ENCODE assay signal across 16 cellular contexts in the genomic region with DNA sequence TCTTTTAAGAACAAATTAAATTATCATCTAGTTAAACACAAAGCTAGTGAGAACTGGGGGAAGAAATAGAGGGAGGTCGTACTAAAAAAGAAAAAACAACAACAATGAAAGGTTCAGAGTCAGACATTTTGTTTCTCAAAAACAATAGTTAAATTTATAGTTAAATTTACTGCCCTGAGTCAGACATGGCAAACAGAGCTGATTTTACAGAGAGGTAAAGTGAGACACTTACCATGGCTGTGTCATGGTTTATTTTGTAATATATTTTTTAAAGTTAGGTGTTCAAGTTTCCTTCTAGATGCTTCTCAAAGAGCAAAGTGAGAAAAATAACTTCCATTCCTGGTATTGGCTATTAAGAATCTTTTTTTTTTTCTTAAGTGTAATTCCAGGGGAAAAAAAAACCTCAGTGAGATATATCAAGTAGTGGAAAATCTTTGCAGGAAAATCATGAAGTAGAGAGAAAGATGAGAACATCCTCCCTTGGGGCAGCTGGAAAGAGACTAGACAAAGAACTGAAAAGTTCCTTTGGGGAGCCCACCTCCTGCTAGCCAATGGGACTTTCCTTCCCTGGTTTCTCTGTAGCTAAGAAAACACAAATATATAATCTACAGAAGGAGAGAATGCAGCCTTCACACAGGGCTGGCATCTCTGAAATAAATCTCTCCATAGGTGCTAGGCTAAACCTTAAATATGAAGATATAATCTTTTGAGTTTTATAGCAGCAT. TPM values are rescaled to one million over a fixed set of nuclear protein-coding genes. Genes with fewer than 3 reads are reported as not detected.
DNase-seq lines count a peak whose midpoint lies in the region; TF ChIP-seq lines count a peak whose summit lies in the region.
"Had no signal": no experiment of that assay in that cellular context is flagged by ENCODE, and none has a peak within 500 bp of the region (broad histone marks: within the 10 kb centered on the region; RNA-seq: fewer than 3 reads in every experiment).

No MANE protein-coding gene starts in this region.

- POLR2A ChIA-PET in A673 (lab: Charles Lee; ENCODE audit: low non-redundant PET), result no interaction called here

- 52% methylated on average over 1 of the region's 1 CpG for WGBS in esophagus muscularis mucosa

- no peaks in the 10 kb centered on the region for H3K36me3 ChIP-seq in A673 (ENCODE audit: insufficient read depth, low read length, poor library complexity, severe bottlenecking)
- H3K36me3 ChIP-seq in KMS-11 (ENCODE audit: insufficient read depth), result no peaks in the 10 kb centered on the region
- no peaks in the 10 kb centered on the region for H3K36me3 ChIP-seq in esophagus muscularis mucosa
- no peaks in the 10 kb centered on the region for H3K36me3 ChIP-seq in neural progenitor cell
- H3K36me3 ChIP-seq: ovary had no signal

- H3K4me2 ChIP-seq in KMS-11 (peak overlapping the region; percentile 43), neural progenitor cell (peak overlapping the region; percentile 68)

- H4K20me1 ChIP-seq in KMS-11 (ENCODE audit: insufficient read depth) (no peaks in the 10 kb centered on the region), neural progenitor cell (ENCODE audit: low read depth) (no peaks in the 10 kb centered on the region)

- H3K9me3 ChIP-seq in A673 (ENCODE audit: low read depth, low read length, poor library complexity, severe bottlenecking) (no peaks in the 10 kb centered on the region), esophagus muscularis mucosa (no peaks in the 10 kb centered on the region), neural progenitor cell (ENCODE audit: low read depth) (no peaks in the 10 kb centered on the region)
- H3K9me3 ChIP-seq: ovary had no signal

- peaks cover 8% of the 10 kb centered on the region for H3K36me3 Mint-ChIP-seq in neural progenitor cell

- TF ChIP-seq POLR2A in esophagus muscularis mucosa (IDR thresholded peaks at IDR 0.05; ENCODE audit: low read depth), result no peak

- H2AFZ ChIP-seq in KMS-11 (ENCODE audit: low read depth) (no peak overlapping the region), neural progenitor cell (replicated peaks) (no peak overlapping the region)

- CTCF ChIA-PET in A673 (lab: Charles Lee), result no interaction called here

- intact Hi-C loops in A673 (cut with micrococcal nuclease; ENCODE audit: unreplicated experiment) (no loop called here), esophagus muscularis mucosa (cut with DNase I) (no loop called here), posterior cingulate gyrus (cut with DNase I) (no loop called here)

- peak overlapping the region; percentile 36 for H3K27ac Mint-ChIP-seq in neural progenitor cell
- H3K27ac Mint-ChIP-seq: activated naive CD8-positive, alpha-beta T cell treated with anti-CD3 and anti-CD28 coated beads, Interleukin-2, amount 10 ng/mL, durations not matched to agents 7 days and 5 days had no signal

- H3K27ac ChIP-seq in A673 (ENCODE audit: low read depth, low read length, poor library complexity, severe bottlenecking), result no peak overlapping the region
- no peak overlapping the region for H3K27ac ChIP-seq in KMS-11
- peak overlapping the region; percentile 40 to 100 (median 58) for H3K27ac ChIP-seq in esophagus muscularis mucosa (replicated peaks in 1 of 4)
- H3K27ac ChIP-seq in neural progenitor cell, result no peak overlapping the region
- H3K27ac ChIP-seq: C4-2B, ovary had no signal

- no peak overlapping the region for H3K9ac ChIP-seq in KMS-11
- no peak overlapping the region for H3K9ac ChIP-seq in neural progenitor cell

- peaks cover 15% of the 10 kb centered on the region for H3F3A ChIP-seq in neural progenitor cell (ENCODE audit: low read depth)

- DNase-seq in A673 (ENCODE audit: low spot score) (peak; percentile 44), esophagus muscularis mucosa (ENCODE audit: extremely low spot score) (no peak), neural progenitor cell (ENCODE audit: low spot score) (no peak), hepatic stellate cell (ENCODE audit: low spot score) (no peak), NCI-H226 (no peak), posterior cingulate gyrus (no peak), HUDEP-2 (lab: John Stamatoyannopoulos, UW; ENCODE audit: unreplicated experiment in 76 of 76) (no peak)
- DNase-seq: activated naive CD8-positive, alpha-beta T cell treated with anti-CD3 and anti-CD28 coated beads, Interleukin-2, amount 10 ng/mL, durations not matched to agents 7 days and 5 days; dermis blood vessel endothelial cell; HCEC 1CT; NCI-H1092; NCI-H524; ovary; stimulated activated CD4-positive, alpha-beta T cell treated with anti-CD3 and anti-CD28 coated beads, Interleukin-1b, Interleukin-23, amount 100 ng/mL, for 48 hours had no signal

- no peak overlapping the region for H3K4me3 Mint-ChIP-seq in neural progenitor cell
- H3K4me3 Mint-ChIP-seq: activated naive CD8-positive, alpha-beta T cell treated with anti-CD3 and anti-CD28 coated beads, Interleukin-2, amount 10 ng/mL, durations not matched to agents 7 days and 5 days had no signal

- H3K4me1 ChIP-seq in A673 (ENCODE audit: insufficient read depth, low read length, poor library complexity, severe bottlenecking) (peaks cover 30% of the 10 kb centered on the region), KMS-11 (ENCODE audit: low read depth, poor library complexity, severe bottlenecking) (peaks cover 69% of the 10 kb centered on the region), esophagus muscularis mucosa (peaks cover 100% of the 10 kb centered on the region in 4 donors), neural progenitor cell (peaks cover 64% of the 10 kb centered on the region)

- no peak overlapping the region for H3K4me3 ChIP-seq in A673 (ENCODE audit: low read depth, low read length, poor library complexity, severe bottlenecking)
- no peak overlapping the region for H3K4me3 ChIP-seq in KMS-11 (IDR thresholded peaks at IDR 0.05; ENCODE audit: insufficient read depth, low read depth, low read length)
- no peak overlapping the region for H3K4me3 ChIP-seq in esophagus muscularis mucosa
- H3K4me3 ChIP-seq in neural progenitor cell, result peak overlapping the region; percentile 3
- H3K4me3 ChIP-seq: ovary had no signal

- TF ChIP-seq CTCF in A673 (conservative IDR thresholded peaks at IDR 0.05; ENCODE audit: low read depth, low read length) (no peak), KMS-11 (conservative IDR thresholded peaks at IDR 0.05; ENCODE audit: low read depth, low read length) (no peak), esophagus muscularis mucosa (IDR thresholded peaks at IDR 0.05) (no peak), neural progenitor cell (IDR thresholded peaks at IDR 0.05) (no peak)

- BruUV-seq in A673 (replicated peaks; lab: Mats Ljungman, UMichigan), result no TSS peak

- H3K4me1 Mint-ChIP-seq in neural progenitor cell, result peaks cover 72% of the 10 kb centered on the region

- H3K79me2 ChIP-seq in KMS-11 (ENCODE audit: insufficient read depth, low read depth) (peaks cover 66% of the 10 kb centered on the region), neural progenitor cell (ENCODE audit: low read depth) (peaks cover 63% of the 10 kb centered on the region)

- H3K27me3 ChIP-seq in A673 (replicated peaks; ENCODE audit: insufficient read depth, low read depth, low read length, poor library complexity) (no peaks in the 10 kb centered on the region), KMS-11 (ENCODE audit: insufficient read depth, low read depth) (no peaks in the 10 kb centered on the region), esophagus muscularis mucosa (peaks cover 0 to 5% (median 0%) of the 10 kb centered on the region in 4 donors), neural progenitor cell (no peaks in the 10 kb centered on the region)
- H3K27me3 ChIP-seq: ovary had no signal

- no peak for TF ChIP-seq EP300 in esophagus muscularis mucosa (IDR thresholded peaks at IDR 0.05)

- no peaks in the 10 kb centered on the region for H3K27me3 Mint-ChIP-seq in neural progenitor cell (ENCODE audit: insufficient read depth, low read depth)
- H3K27me3 Mint-ChIP-seq: activated naive CD8-positive, alpha-beta T cell treated with anti-CD3 and anti-CD28 coated beads, Interleukin-2, amount 10 ng/mL, durations not matched to agents 7 days and 5 days had no signal

- H3K9me3 Mint-ChIP-seq in neural progenitor cell, result no peaks in the 10 kb centered on the region
- H3K9me3 Mint-ChIP-seq: activated naive CD8-positive, alpha-beta T cell treated with anti-CD3 and anti-CD28 coated beads, Interleukin-2, amount 10 ng/mL, durations not matched to agents 7 days and 5 days had no signal

RNA-seq across cellular contexts. Expression of a gene that starts 12.3 kb away (rescaled TPM):
- total RNA-seq in A673 (2021) (15.3 and 16.4 TPM in 2 replicates), esophagus muscularis mucosa (10 to 100 TPM; 25.3 to 47.4 (median 36.9) TPM), neural progenitor cell (ENCODE audit: low replicate concordance) (5.2 and 7.2 TPM in 2 replicates)

Comparison
In these comparisons a context has a peak if more than half of its experiments do, and no peak if none do; other contexts are left out.
1. H3K27ac ChIP-seq: peak in esophagus muscularis mucosa (4 of 4); none in A673 (single experiment), KMS-11 (single experiment) and neural progenitor cell (single experiment).